8 cellular contexts compared by ENCODE assay signal in genomic region chr3:192409203-192409837, GRCh38.
DNase-seq lines count a peak whose midpoint lies in the region; ATAC-seq and TF ChIP-seq lines count a peak whose summit lies in the region.

No MANE protein-coding gene starts in this region.

- H3K79me2 ChIP-seq in PC-3 (ENCODE audit: low read length), result no peaks in the 10 kb centered on the region

- H3K9me3 ChIP-seq in PC-3 (ENCODE audit: low read length) (no peaks in the 10 kb centered on the region), gastroesophageal sphincter (no peaks in the 10 kb centered on the region)

- peak overlapping the region; percentile 68 for H3K4me2 ChIP-seq in PC-3 (ENCODE audit: low read length)

- CTCF ChIA-PET in PC-3 (lab: Charles Lee), result interaction anchor here (0.7 kb wide), 1 partner anchor 787 kb away, joined by 3 read pairs; no protein-coding TSS in a partner anchor

- in situ Hi-C loops in Caki2 (cut with HindIII; ENCODE audit: low pct_unique_long_range_greater_than_20kb, low sequenced_read_pairs), result no loop called here

- no peaks in the 10 kb centered on the region for H3K4me1 ChIP-seq in PC-3 (ENCODE audit: insufficient read depth, low read length)
- peaks cover 0 to 49% (median 0%) of the 10 kb centered on the region in 3 donors for H3K4me1 ChIP-seq in gastroesophageal sphincter

- H3K4me3 ChIP-seq in PC-3 (ENCODE audit: low read length) (peak overlapping the region; percentile 50), gastroesophageal sphincter (peak overlapping the region; percentile 67 to 70)

- TF ChIP-seq CTCF in PC-3 (conservative IDR thresholded peaks at IDR 0.05; ENCODE audit: low read depth, low read length), result no peak
- no peak for TF ChIP-seq CTCF in gastroesophageal sphincter (IDR thresholded peaks at IDR 0.05)

- TF ChIP-seq EP300 in gastroesophageal sphincter (IDR thresholded peaks at IDR 0.05), result no peak

- H3F3A ChIP-seq in PC-3 (ENCODE audit: low read length, unreplicated experiment), result no peaks in the 10 kb centered on the region

- no peak overlapping the region for H2AFZ ChIP-seq in PC-3 (ENCODE audit: low read length)

- TF ChIP-seq POLR2A in gastroesophageal sphincter (IDR thresholded peaks at IDR 0.05), result no peak

- ATAC-seq in GM21786 (IDR thresholded peaks at IDR 0.05; ENCODE audit: unreplicated experiment), result peak; percentile 62
- ATAC-seq in PC-3, result peak; percentile 61
- peak; percentile 70 for ATAC-seq in gastroesophageal sphincter

- H3K9me2 ChIP-seq in PC-3 (replicated peaks; ENCODE audit: low read length), result no peaks in the 10 kb centered on the region

- no TSS peak for BruUV-seq in PC-3 (replicated peaks; lab: Mats Ljungman, UMichigan)

- peaks cover 62% of the 10 kb centered on the region for H3K27me3 ChIP-seq in PC-3 (ENCODE audit: low read length)
- peaks cover 17% of the 10 kb centered on the region for H3K27me3 ChIP-seq in gastroesophageal sphincter

- WGBS in gastroesophageal sphincter (ENCODE audit: low coverage in 1 of 2), 2 donors, result 0% methylated on average over 2 of the region's 60 CpGs

- DNase-seq in Caki2 (ENCODE audit: low read depth), result peak; percentile 72
- DNase-seq in PC-3, result no peak
- DNase-seq in posterior cingulate gyrus, result peak; percentile 14 to 88 (median 34)
- no peak for DNase-seq in DMS79 treated with DMSO at 0.1 percent for 48 hours (lab: John Stamatoyannopoulos, UW)
- no peak for DNase-seq in cortex of kidney (lab: John Stamatoyannopoulos, UW)
- DNase-seq in SHP77 (lab: John Stamatoyannopoulos, UW), result no peak

- intact Hi-C loops in PC-3 (cut with micrococcal nuclease), result no loop called here
- intact Hi-C loops in posterior cingulate gyrus (cut with DNase I), result no loop called here

- POLR2A ChIA-PET in PC-3 (lab: Charles Lee; ENCODE audit: unreplicated experiment), result no interaction called here

- H3K27ac ChIP-seq in PC-3 (ENCODE audit: low read length), result no peak overlapping the region
- H3K27ac ChIP-seq in gastroesophageal sphincter, result peak overlapping the region; percentile 77 to 90 (median 86)

- no peaks in the 10 kb centered on the region for H3K36me3 ChIP-seq in PC-3 (ENCODE audit: low read depth, low read length)
- H3K36me3 ChIP-seq in gastroesophageal sphincter, result no peaks in the 10 kb centered on the region

- no peaks in the 10 kb centered on the region for H4K20me1 ChIP-seq in PC-3 (ENCODE audit: low read length)

- H3K9ac ChIP-seq in PC-3 (ENCODE audit: low read length), result no peak overlapping the region

Comparison
In these comparisons a context has a peak if more than half of its experiments do, and no peak if none do; other contexts are left out.
1. DNase-seq: peak in Caki2 (single experiment) and posterior cingulate gyrus (10 of 10); none in PC-3 (single experiment), DMS79 treated with DMSO at 0.1 percent for 48 hours (single experiment), cortex of kidney (single experiment) and SHP77 (0 of 2).
2. Peak in every context shown above with its lines, with median percentiles within 50 percentile points of each other: ATAC-seq.